Comparison of ENCODE assay signal across 11 cellular contexts in genomic region chr2:181570833-181571661, GRCh38.
DNase-seq lines count a peak whose midpoint lies in the region; ATAC-seq, FAIRE-seq and TF ChIP-seq lines count a peak whose summit lies in the region.
"Had no signal": no experiment of that assay in that cellular context is flagged by ENCODE, and none has a peak within 500 bp of the region (broad histone marks: within the 10 kb centered on the region; RNA-seq: fewer than 3 reads in every experiment).

No MANE protein-coding gene starts in this region.

- H3K4me1 ChIP-seq in A549 = no peaks in the 10 kb centered on the region
- H3K4me1 ChIP-seq in OCI-LY7 (ENCODE audit: insufficient read depth, low read length, poor library complexity, severe bottlenecking) = no peaks in the 10 kb centered on the region
- H3K4me1 ChIP-seq: stomach had no signal

- H3K9me2 ChIP-seq in OCI-LY7 (ENCODE audit: insufficient read depth, low read length) = no peaks in the 10 kb centered on the region

- no peak for TF ChIP-seq POLR2A in A549 (IDR thresholded peaks at IDR 0.05; ENCODE audit: low read length)
- TF ChIP-seq POLR2A in erythroblast (IDR thresholded peaks at IDR 0.05; ENCODE audit: low read length) = no peak

- peak in 1 of 2 experiments; percentile 14 for DNase-seq in A549 (ENCODE audit: low read depth in 1 of 2, low spot score in 1 of 2)
- DNase-seq in GM03348 (ENCODE audit: low spot score) = peak; percentile 3
- no peak for DNase-seq in OCI-LY7 (ENCODE audit: low spot score)
- peak; percentile 7 to 13 for DNase-seq in erythroblast (lab: John Stamatoyannopoulos, UW)
- DNase-seq in NCI-H774 (lab: John Stamatoyannopoulos, UW) = no peak
- DNase-seq in stimulated activated CD4-positive, alpha-beta T cell treated with anti-CD3 and anti-CD28 coated beads, Interleukin-2, amount 100 ng/mL, for 48 hours = no peak
- DNase-seq in T-helper 1 cell = no peak
- DNase-seq: activated T-cell treated with anti-CD3 and anti-CD28 coated beads, Interleukin-2, amount 50 U/mL, for 1 hour; NCI-H1092 treated with DMSO at 0.1 percent for 48 hours; stomach had no signal

- POLR2A ChIA-PET in A549 (lab: Yijun Ruan, JAX) (no interaction called here), OCI-LY7 (lab: Charles Lee) (interaction anchor here (1.1 kb wide), 1 partner anchor 145 kb away, joined by 4 read pairs; no protein-coding TSS in a partner anchor)

- 23% methylated on average over 4 of the region's 4 CpGs for WGBS in A549 (ENCODE audit: missing lambda C conversion rate)

- H3K4me2 ChIP-seq in A549 = peak overlapping the region; percentile 51
- H3K4me2 ChIP-seq in OCI-LY7 (ENCODE audit: low read length) = no peak overlapping the region

- no peak overlapping the region for H2AFZ ChIP-seq in OCI-LY7 (ENCODE audit: low read length)

- no TSS peak for BruUV-seq in OCI-LY7 (replicated peaks; lab: Mats Ljungman, UMichigan)

- H3K27ac ChIP-seq in A549 (no peak overlapping the region), OCI-LY7 (ENCODE audit: low read depth, low read length, poor library complexity, severe bottlenecking) (no peak overlapping the region)
- H3K27ac ChIP-seq: stomach had no signal

- FAIRE-seq in A549 (lab: Jason Lieb, UNC) = no peak

- no peaks in the 10 kb centered on the region for H3K79me2 ChIP-seq in OCI-LY7 (ENCODE audit: insufficient read depth, low read depth, low read length)

- CTCF ChIA-PET in A549 (lab: Yijun Ruan, JAX) = interaction anchor here (4.3 to 10.3 kb wide), 2 partner anchors 145 to 507 kb away, joined by 23 to 129 read pairs; no protein-coding TSS in a partner anchor
- CTCF ChIA-PET in OCI-LY7 (lab: Charles Lee; ENCODE audit: unreplicated experiment) = no interaction called here

- TF ChIP-seq RAD21 in A549 (conservative IDR thresholded peaks at IDR 0.05 in 1 of 2, IDR thresholded peaks at IDR 0.05 in 1 of 2) = peak in 1 of 2 experiments; percentile 29; a peak in 1 of 5 replicates

- peak; percentile 13; the same call in 1 of the 3 replicates for TF ChIP-seq CTCF in A549 (IDR thresholded peaks at IDR 0.05)
- peak; percentile 63 for TF ChIP-seq CTCF in OCI-LY7 (conservative IDR thresholded peaks at IDR 0.05; ENCODE audit: low read length)

- H3K9me3 ChIP-seq in A549 = no peaks in the 10 kb centered on the region
- H3K9me3 ChIP-seq in OCI-LY7 (ENCODE audit: low read length) = no peaks in the 10 kb centered on the region
- H3K9me3 ChIP-seq: stomach had no signal

- TF ChIP-seq EP300 in A549 (IDR thresholded peaks at IDR 0.05) = no peak

- no peak overlapping the region for H3K4me3 ChIP-seq in A549
- H3K4me3 ChIP-seq in OCI-LY7 (ENCODE audit: low read depth, low read length, poor library complexity, severe bottlenecking) = no peak overlapping the region
- H3K4me3 ChIP-seq: stomach had no signal

- intact Hi-C loops in OCI-LY7 (cut with micrococcal nuclease; ENCODE audit: unreplicated experiment) = loop anchor here (5.0 kb wide), 1 partner anchor 269 kb away; no protein-coding TSS in a partner anchor

- ATAC-seq in A549 (no peak), HG02981 (IDR thresholded peaks at IDR 0.05; ENCODE audit: unreplicated experiment) (no peak)

- H4K20me1 ChIP-seq in OCI-LY7 (ENCODE audit: insufficient read depth, low read length) = no peaks in the 10 kb centered on the region

- H3K36me3 ChIP-seq in OCI-LY7 (ENCODE audit: insufficient read depth, low read length) = no peaks in the 10 kb centered on the region
- H3K36me3 ChIP-seq: stomach had no signal

TF ChIP-seq in A549, 52 proteins besides CTCF, POLR2A, EP300 and RAD21:
- no peak for TF ChIP-seq FOSL2 (IDR thresholded peaks at IDR 0.05)
- no peak for TF ChIP-seq FOSL2 (CRISPR knock-in tag; IDR thresholded peaks at IDR 0.05)
- no peak for TF ChIP-seq EHF (CRISPR knock-in tag; IDR thresholded peaks at IDR 0.05)
- TF ChIP-seq JUN (IDR thresholded peaks at IDR 0.05) = no peak
- TF ChIP-seq NFE2L2 (conservative IDR thresholded peaks at IDR 0.05; ENCODE audit: low read length) = no peak
- no peak for TF ChIP-seq HOXB13 (CRISPR knock-in tag; IDR thresholded peaks at IDR 0.05; ENCODE audit: low read depth)
- TF ChIP-seq CBX8 (IDR thresholded peaks at IDR 0.05) = no peak
- TF ChIP-seq RARB (CRISPR knock-in tag; IDR thresholded peaks at IDR 0.05) = no peak
- no peak for TF ChIP-seq HOXB5 (CRISPR knock-in tag; IDR thresholded peaks at IDR 0.05)

Comparison
In these comparisons a context has a peak if more than half of its experiments do, and no peak if none do; other contexts are left out.
1. DNase-seq: peak in GM03348 (single experiment) and erythroblast (2 of 2); none in OCI-LY7 (single experiment), NCI-H774 (single experiment), stimulated activated CD4-positive, alpha-beta T cell treated with anti-CD3 and anti-CD28 coated beads, Interleukin-2, amount 100 ng/mL, for 48 hours (0 of 2) and T-helper 1 cell (0 of 5).